ENCODE assay signal across 16 cellular contexts in genomic region chr13:85618514-85618913, GRCh38.
"Had no signal": no experiment of that assay in that cellular context is flagged by ENCODE, and none has a peak within 500 bp of the region (broad histone marks: within the 10 kb centered on the region; RNA-seq: fewer than 3 reads in every experiment).

No MANE protein-coding gene starts in this region.

- FAIRE-seq: small intestine had no signal

- H3K4me3 ChIP-seq: dorsolateral prefrontal cortex, gastrocnemius medialis, heart right ventricle, ovary, right atrium auricular region had no signal

- H3K36me3 Mint-ChIP-seq: mesothelial cell of epicardium, natural killer cell had no signal

- H3K36me3 ChIP-seq: gastrocnemius medialis, heart right ventricle, ovary, right atrium auricular region had no signal

- H3K27ac ChIP-seq: dorsolateral prefrontal cortex, gastrocnemius medialis, heart right ventricle, ovary, right atrium auricular region had no signal

- H3K4me1 Mint-ChIP-seq: natural killer cell, neural crest cell had no signal

- DNase-seq: cortex of kidney; dorsolateral prefrontal cortex; effector CD8-positive, alpha-beta T cell; gastrocnemius medialis; heart right ventricle; islet precursor cell; natural killer cell; nucleus accumbens; ovary; small intestine; stimulated activated CD4-positive, alpha-beta T cell treated with anti-CD3 and anti-CD28 coated beads, Interleukin-2, amount 100 ng/mL, for 48 hours; stimulated activated naive CD4-positive, alpha-beta T cell treated with Interleukin-2 at 50 U/mL for 16 hours; trophoblast cell had no signal

- H3K27me3 ChIP-seq: gastrocnemius medialis, heart right ventricle, ovary, right atrium auricular region had no signal

- H3K4me1 ChIP-seq: gastrocnemius medialis, heart right ventricle, right atrium auricular region had no signal

- H3K9me3 ChIP-seq: gastrocnemius medialis, ovary, right atrium auricular region had no signal

- H3K4me3 Mint-ChIP-seq: mesothelial cell of epicardium, natural killer cell, neural crest cell had no signal

- H3K27ac Mint-ChIP-seq: mesothelial cell of epicardium, natural killer cell had no signal
